In the genomic region with DNA sequence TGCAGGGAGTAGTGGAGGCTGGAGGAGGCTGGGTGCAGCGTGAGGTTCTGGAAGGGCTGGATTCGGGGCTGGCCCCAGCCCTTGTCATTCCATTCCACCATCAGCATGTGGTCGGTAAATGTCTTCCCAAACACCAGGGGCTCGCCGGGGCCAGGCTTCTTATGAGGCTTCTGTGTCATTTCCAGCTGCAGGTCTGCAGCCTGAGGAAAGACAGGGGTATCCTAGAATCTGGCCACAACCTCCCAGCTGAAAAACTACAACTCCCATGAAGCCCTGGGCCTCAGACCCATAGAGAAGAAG, we compare ENCODE assay signal across 6 cellular contexts. TPM values are rescaled to one million over a fixed set of nuclear protein-coding genes. Genes with fewer than 3 reads are reported as not detected.
A peak's percentile ranks its signal among the peaks of the same experiment; 100 is the strongest.
DNase-seq lines count a peak whose midpoint lies in the region; ATAC-seq and TF ChIP-seq lines count a peak whose summit lies in the region.
"Had no signal": no experiment of that assay in that cellular context is flagged by ENCODE, and none has a peak within 500 bp of the region (broad histone marks: within the 10 kb centered on the region; RNA-seq: fewer than 3 reads in every experiment).

No MANE protein-coding gene starts in this region.

- H3K4me1 Mint-ChIP-seq in naive thymus-derived CD8-positive, alpha-beta T cell = peaks cover 17 to 32% (median 25%) of the 10 kb centered on the region in 4 donors

- H3K36me3 Mint-ChIP-seq in naive thymus-derived CD8-positive, alpha-beta T cell = peaks cover 0 to 2% (median 0%) of the 10 kb centered on the region in 3 donors

- H3K9me3 Mint-ChIP-seq in naive thymus-derived CD8-positive, alpha-beta T cell = no peaks in the 10 kb centered on the region

- TF ChIP-seq POLR2A in GM18505 (IDR thresholded peaks at IDR 0.05; ENCODE audit: borderline replicate concordance, extremely low read depth, insufficient read depth, insufficient read length) = no peak

- H3K27me3 Mint-ChIP-seq in naive thymus-derived CD8-positive, alpha-beta T cell = no peaks in the 10 kb centered on the region

- CTCF ChIA-PET in HEK293T (lab: Yijun Ruan, JAX) = interaction anchor here (0.7 to 2.8 kb wide), 2 partner anchors 11 to 38 kb away, joined by 3 to 10 read pairs; no protein-coding TSS in a partner anchor

- peak overlapping the region in 1 of 10 donors; percentile 65 for H3K4me3 Mint-ChIP-seq in naive thymus-derived CD8-positive, alpha-beta T cell

- H3K27ac Mint-ChIP-seq in naive thymus-derived CD8-positive, alpha-beta T cell = peak overlapping the region in 2 of 10 donors; percentile 33 to 67

- peak in 1 of 2 donors; percentile 48 for ATAC-seq in naive thymus-derived CD8-positive, alpha-beta T cell
- no peak for ATAC-seq in GM18505 (IDR thresholded peaks at IDR 0.05; ENCODE audit: unreplicated experiment)

- POLR2A ChIA-PET in HEK293T (lab: Yijun Ruan, JAX) = interaction anchor here (0.8 to 2.2 kb wide), 3 partner anchors 11 to 31 kb away, joined by 3 to 13 read pairs (median 3); no protein-coding TSS in a partner anchor
- POLR2A ChIA-PET in naive thymus-derived CD8-positive, alpha-beta T cell (lab: Charles Lee) = interaction anchor here (1.8 kb wide), 1 partner anchor 11 kb away, joined by 6 read pairs; no protein-coding TSS in a partner anchor

- DNase-seq in HEK293T (ENCODE audit: extremely low spot score) = no peak
- DNase-seq in activated CD4-positive, alpha-beta T cell treated with anti-CD3 and anti-CD28 coated beads, Interleukin-2, amount 50 U/mL, for 1 hour = peak; percentile 40
- DNase-seq in naive thymus-derived CD8-positive, alpha-beta T cell = peak in 7 of 10 donors; percentile 16 to 55 (median 37)
- DNase-seq in NCI-H2196 (lab: John Stamatoyannopoulos, UW; ENCODE audit: unreplicated experiment) = no peak

TF ChIP-seq in HEK293T, 16 proteins besides CTCF, POLR2A, EP300 and RAD21:
- TF ChIP-seq BHLHE40 (IDR thresholded peaks at IDR 0.05; ENCODE audit: borderline replicate concordance) (no peak), ELF4 (IDR thresholded peaks at IDR 0.05) (no peak), ARNT (IDR thresholded peaks at IDR 0.05) (no peak), HDGF (IDR thresholded peaks at IDR 0.05; ENCODE audit: borderline replicate concordance) (no peak), L3MBTL2 (conservative IDR thresholded peaks at IDR 0.05) (peak; percentile 56; the same call in 1 of the 2 replicates)

RNA-seq across cellular contexts. Expression of a gene that starts 4.4 kb away (rescaled TPM):
- 10 to 100 TPM; 24.3 to 27.2 TPM for total RNA-seq in naive thymus-derived CD8-positive, alpha-beta T cell
- 10 to 100 TPM; 18.9 to 26.0 (median 21.9) TPM for polyA plus RNA-seq in naive thymus-derived CD8-positive, alpha-beta T cell

RNA-seq across cellular contexts. Expression of a gene that starts 29.8 kb away (rescaled TPM):
- 1 to 10 TPM in 1 of 2 experiments, under 1 TPM in 1; 0.62 to 1.1 TPM for total RNA-seq in naive thymus-derived CD8-positive, alpha-beta T cell
- 1 to 10 TPM in 1 of 3 donors, under 1 TPM in 1, not detected in 1; 0.83 to 1.7 TPM for polyA plus RNA-seq in naive thymus-derived CD8-positive, alpha-beta T cell

RNA-seq across cellular contexts. Expression of a gene that starts 51.1 kb away (rescaled TPM):
- total RNA-seq in naive thymus-derived CD8-positive, alpha-beta T cell = not detected
- polyA plus RNA-seq in naive thymus-derived CD8-positive, alpha-beta T cell = not detected
- total RNA-seq: T-helper 1 cell treated with Interleukin-12 subunit alpha and Interleukin-12 subunit beta and Interleukin-4 antibody, amounts not matched to agents 30 ng/mL and 1 ng/mL, for 36 hours had no signal

RNA-seq across cellular contexts. Expression of a gene that starts 54.0 kb away (rescaled TPM):
- not detected for total RNA-seq in naive thymus-derived CD8-positive, alpha-beta T cell
- polyA plus RNA-seq in naive thymus-derived CD8-positive, alpha-beta T cell = not detected

RNA-seq across cellular contexts. Expression of a gene that starts 59.8 kb away (rescaled TPM):
- not detected for total RNA-seq in naive thymus-derived CD8-positive, alpha-beta T cell
- polyA plus RNA-seq in naive thymus-derived CD8-positive, alpha-beta T cell = not detected
- total RNA-seq: T-helper 1 cell treated with Interleukin-12 subunit alpha and Interleukin-12 subunit beta and Interleukin-4 antibody, amounts not matched to agents 30 ng/mL and 1 ng/mL, for 36 hours had no signal

Comparison
In these comparisons a context has a peak if more than half of its experiments do, and no peak if none do; other contexts are left out.
1. DNase-seq: peak in activated CD4-positive, alpha-beta T cell treated with anti-CD3 and anti-CD28 coated beads, Interleukin-2, amount 50 U/mL, for 1 hour (single experiment) and naive thymus-derived CD8-positive, alpha-beta T cell (7 of 10); none in HEK293T (single experiment) and NCI-H2196 (single experiment).